ENCODE assay signal across 20 cellular contexts in the genomic region with DNA sequence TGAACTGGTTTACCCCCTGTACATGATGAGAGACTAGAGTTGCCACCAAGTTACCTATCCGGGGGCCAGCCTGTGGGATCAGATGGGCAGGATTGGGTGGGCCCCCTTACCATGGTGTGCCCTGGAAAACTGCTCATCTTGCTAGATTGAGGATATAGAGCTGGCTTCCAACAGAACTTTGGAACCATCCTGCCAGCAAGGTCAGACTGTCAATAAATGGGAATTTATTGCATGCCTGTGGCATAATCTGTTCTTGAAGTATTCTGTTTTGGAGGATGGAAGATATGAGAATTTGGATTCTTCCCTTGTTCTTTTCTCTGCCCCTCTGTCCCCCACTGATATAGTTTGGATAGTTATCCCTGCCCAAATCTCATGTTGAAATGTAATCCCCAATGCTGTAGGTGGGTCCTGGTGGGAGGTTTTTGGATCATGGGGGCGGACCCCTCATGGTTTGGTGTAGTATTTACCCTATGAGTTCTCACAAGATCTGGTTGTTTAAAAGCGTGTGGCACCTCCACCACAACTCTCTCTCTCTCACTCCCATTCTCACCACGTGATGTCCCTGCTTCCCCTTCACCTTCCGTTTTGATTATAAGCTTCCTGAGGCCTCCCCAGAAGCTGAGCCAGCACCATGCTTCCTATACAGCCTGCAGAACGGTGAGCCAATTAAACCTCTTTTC. TPM values are rescaled to one million over a fixed set of nuclear protein-coding genes. Genes with fewer than 3 reads are reported as not detected.
DNase-seq lines count a peak whose midpoint lies in the region; ATAC-seq, FAIRE-seq and TF ChIP-seq lines count a peak whose summit lies in the region.
"Had no signal": no experiment of that assay in that cellular context is flagged by ENCODE, and none has a peak within 500 bp of the region (broad histone marks: within the 10 kb centered on the region; RNA-seq: fewer than 3 reads in every experiment).

No MANE protein-coding gene starts in this region.

- no peak for DNase-seq in activated naive CD4-positive, alpha-beta T cell (lab: John Stamatoyannopoulos, UW)
- DNase-seq in hepatocyte (ENCODE audit: low spot score): no peak
- peak; percentile 44 for DNase-seq in small intestine
- no peak for DNase-seq in OCI-LY7 (ENCODE audit: low spot score)
- DNase-seq: activated CD8-positive, alpha-beta memory T cell treated with anti-CD3 and anti-CD28 coated beads, Interleukin-2, amount 50 U/mL, for 4 hours; amygdala; DMS153; MV-4-11; NCI-H774; SIG-M5; stimulated activated naive CD4-positive, alpha-beta T cell treated with Interleukin-2 at 50 U/mL for 16 hours had no signal

- H3K9me3 ChIP-seq in SU-DHL-6 (ENCODE audit: insufficient read depth, low read length) (no peaks in the 10 kb centered on the region), hepatocyte (ENCODE audit: low read depth) (no peaks in the 10 kb centered on the region), small intestine (ENCODE audit: control insufficient read depth, low read depth) (no peaks in the 10 kb centered on the region), OCI-LY7 (ENCODE audit: low read length) (peaks cover 11% of the 10 kb centered on the region; the same call in 1 of the 2 replicates)
- H3K9me3 ChIP-seq: ovary had no signal

- H3K4me2 ChIP-seq in SU-DHL-6 (ENCODE audit: low read depth, low read length, poor library complexity, severe bottlenecking) (peak overlapping the region; percentile 6), hepatocyte (no peak overlapping the region), OCI-LY7 (ENCODE audit: low read length) (no peak overlapping the region)

- H3K4me1 ChIP-seq in hepatocyte (ENCODE audit: insufficient read depth): peaks cover 13% of the 10 kb centered on the region
- peaks cover 0 to 5% of the 10 kb centered on the region in 2 donors for H3K4me1 ChIP-seq in small intestine (ENCODE audit: control insufficient read depth in 2 of 2, insufficient read depth in 1 of 2, low read depth in 1 of 2, low read length in 1 of 2)
- peaks cover 25% of the 10 kb centered on the region for H3K4me1 ChIP-seq in OCI-LY7 (ENCODE audit: insufficient read depth, low read length, poor library complexity, severe bottlenecking)

- FAIRE-seq in small intestine (lab: Jason Lieb, UNC): no peak
- FAIRE-seq: frontal cortex, TTC549 had no signal

- H2AFZ ChIP-seq in SU-DHL-6 (ENCODE audit: low read depth, low read length, severe bottlenecking) (no peak overlapping the region), hepatocyte (no peak overlapping the region), OCI-LY7 (ENCODE audit: low read length) (no peak overlapping the region)

- TF ChIP-seq CTCF in SU-DHL-6 (IDR thresholded peaks at IDR 0.05; ENCODE audit: insufficient read depth, low read length, poor library complexity, severe bottlenecking) (no peak), hepatocyte (IDR thresholded peaks at IDR 0.05; ENCODE audit: poor library complexity) (no peak), OCI-LY7 (conservative IDR thresholded peaks at IDR 0.05; ENCODE audit: low read length) (no peak)

- BruUV-seq in OCI-LY7 (replicated peaks; lab: Mats Ljungman, UMichigan): no TSS peak

- H4K20me1 ChIP-seq in SU-DHL-6 (ENCODE audit: low read depth, low read length) (no peaks in the 10 kb centered on the region), hepatocyte (ENCODE audit: insufficient read depth, poor library complexity, severe bottlenecking) (no peaks in the 10 kb centered on the region), OCI-LY7 (ENCODE audit: insufficient read depth, low read length) (no peaks in the 10 kb centered on the region)

- CTCF ChIA-PET in OCI-LY7 (lab: Charles Lee; ENCODE audit: unreplicated experiment): no interaction called here

- H3K27ac Mint-ChIP-seq in activated naive CD4-positive, alpha-beta T cell treated with anti-CD3 and anti-CD28 coated beads, Interleukin-2, amount 50 U/mL, for 24 hours: peak overlapping the region; percentile 38

- intact Hi-C loops in OCI-LY7 (cut with micrococcal nuclease; ENCODE audit: unreplicated experiment): loop anchor here (5.0 kb wide), 1 partner anchor 168 kb away; a partner anchor contains a TSS

- H3K27me3 ChIP-seq in SU-DHL-6 (ENCODE audit: low read length): no peaks in the 10 kb centered on the region
- no peaks in the 10 kb centered on the region for H3K27me3 ChIP-seq in hepatocyte
- H3K27me3 ChIP-seq in small intestine (ENCODE audit: control insufficient read depth in 2 of 2, insufficient read depth in 2 of 2, low read length in 2 of 2): no peaks in the 10 kb centered on the region
- H3K27me3 ChIP-seq: ovary had no signal

- H3K9me2 ChIP-seq in SU-DHL-6 (replicated peaks; ENCODE audit: insufficient read depth, low read length): no peaks in the 10 kb centered on the region
- H3K9me2 ChIP-seq in hepatocyte (replicated peaks; ENCODE audit: insufficient read depth): no peaks in the 10 kb centered on the region
- H3K9me2 ChIP-seq in OCI-LY7 (ENCODE audit: insufficient read depth, low read length): no peaks in the 10 kb centered on the region

- H3K4me3 ChIP-seq in SU-DHL-6 (ENCODE audit: insufficient read depth, low read length, poor library complexity, severe bottlenecking) (no peak overlapping the region), hepatocyte (no peak overlapping the region), small intestine (ENCODE audit: low read depth in 1 of 2, low read length in 2 of 2) (no peak overlapping the region), OCI-LY7 (ENCODE audit: low read depth, low read length, poor library complexity, severe bottlenecking) (no peak overlapping the region)
- H3K4me3 ChIP-seq: lung, ovary, skin epidermis had no signal

- H3K27me3 Mint-ChIP-seq in activated naive CD4-positive, alpha-beta T cell treated with anti-CD3 and anti-CD28 coated beads, Interleukin-2, amount 50 U/mL, for 24 hours: no peaks in the 10 kb centered on the region

- H3K36me3 ChIP-seq in SU-DHL-6 (ENCODE audit: low read length): peaks cover 3% of the 10 kb centered on the region; the same call in 1 of the 2 replicates
- no peaks in the 10 kb centered on the region for H3K36me3 ChIP-seq in hepatocyte (replicated peaks; ENCODE audit: insufficient read depth, low read depth)
- H3K36me3 ChIP-seq in small intestine (ENCODE audit: control insufficient read depth in 2 of 2, insufficient read depth in 2 of 2, low read length in 2 of 2): peaks cover 0 to 3% of the 10 kb centered on the region in 2 donors
- peaks cover 51% of the 10 kb centered on the region for H3K36me3 ChIP-seq in OCI-LY7 (ENCODE audit: insufficient read depth, low read length)
- H3K36me3 ChIP-seq: ovary had no signal

- H3K9ac ChIP-seq in SU-DHL-6 (ENCODE audit: low read length): no peak overlapping the region

- peaks cover 17% of the 10 kb centered on the region; the same call in 1 of the 2 replicates for H3K79me2 ChIP-seq in SU-DHL-6 (ENCODE audit: insufficient read depth, low read length)
- H3K79me2 ChIP-seq in hepatocyte: peaks cover 50% of the 10 kb centered on the region
- peaks cover 17% of the 10 kb centered on the region; the same call in 1 of the 2 replicates for H3K79me2 ChIP-seq in OCI-LY7 (ENCODE audit: insufficient read depth, low read depth, low read length)

- POLR2A ChIA-PET in OCI-LY7 (lab: Charles Lee): interaction anchor here (0.7 kb wide), 2 partner anchors 102 to 136 kb away, joined by 3 to 6 read pairs; no protein-coding TSS in a partner anchor

- ATAC-seq in GM18870 (IDR thresholded peaks at IDR 0.05; ENCODE audit: unreplicated experiment) (no peak), HG03196 (IDR thresholded peaks at IDR 0.05; ENCODE audit: unreplicated experiment) (no peak)

- H3F3A ChIP-seq in SU-DHL-6 (ENCODE audit: insufficient read depth): peaks cover 24% of the 10 kb centered on the region

- peaks cover 15% of the 10 kb centered on the region for H3K36me3 Mint-ChIP-seq in activated naive CD4-positive, alpha-beta T cell treated with anti-CD3 and anti-CD28 coated beads, Interleukin-2, amount 50 U/mL, for 24 hours

- 96% methylated on average over 6 of the region's 6 CpGs for WGBS in hepatocyte (ENCODE audit: low lambda C conversion rate, missing lambda C conversion rate)
- 70 to 78% (median 77%) methylated on average over 6 of the region's 6 CpGs for WGBS in small intestine, 3 donors

- H3K4me1 Mint-ChIP-seq in activated naive CD4-positive, alpha-beta T cell treated with anti-CD3 and anti-CD28 coated beads, Interleukin-2, amount 50 U/mL, for 24 hours: peaks cover 49% of the 10 kb centered on the region

- peaks cover 6% of the 10 kb centered on the region for H3K9me3 Mint-ChIP-seq in activated naive CD4-positive, alpha-beta T cell treated with anti-CD3 and anti-CD28 coated beads, Interleukin-2, amount 50 U/mL, for 24 hours

- no peak overlapping the region for H3K27ac ChIP-seq in SU-DHL-6 (ENCODE audit: low read depth, low read length)
- H3K27ac ChIP-seq in hepatocyte: peak overlapping the region; percentile 30
- H3K27ac ChIP-seq in small intestine (ENCODE audit: low read depth in 1 of 2, low read length in 1 of 2): peak overlapping the region in 1 of 2 donors; percentile 41
- H3K27ac ChIP-seq in OCI-LY7 (ENCODE audit: low read depth, low read length, poor library complexity, severe bottlenecking): no peak overlapping the region
- H3K27ac ChIP-seq: ovary had no signal

- peak overlapping the region; percentile 38 for H3K4me3 Mint-ChIP-seq in activated naive CD4-positive, alpha-beta T cell treated with anti-CD3 and anti-CD28 coated beads, Interleukin-2, amount 50 U/mL, for 24 hours

RNA-seq across cellular contexts. Expression of a gene that starts 3.7 kb away (rescaled TPM):
- total RNA-seq in hepatocyte (68.1 and 75.4 TPM in 2 replicates), OCI-LY7 (2022) (23.1 and 27.8 TPM in 2 replicates)
- polyA plus RNA-seq in hepatocyte (84.0 and 86.1 TPM in 2 replicates), small intestine (10 to 100 TPM in 1 of 3 donors, 1 to 10 TPM in 2; 6.9 to 37.7 (median 10.0) TPM)
- 23.4 and 31.3 TPM in 2 replicates for total RNA-seq in OCI-LY7 (2014; rRNA removed; shearing (Covaris generic))

RNA-seq across cellular contexts. Expression of a gene that starts 6.5 kb away (rescaled TPM):
- total RNA-seq in hepatocyte: 0.84 TPM in 1 of 2 replicates, not detected in the other
- polyA plus RNA-seq in hepatocyte: 0.74 and 1.4 TPM in 2 replicates
- polyA plus RNA-seq in small intestine: under 1 TPM in 1 of 3 donors, not detected in 2; 0.04 TPM
- total RNA-seq in OCI-LY7 (2014; rRNA removed; shearing (Covaris generic)): not detected in 2 replicates
- total RNA-seq in OCI-LY7 (2022): 1.1 and 1.5 TPM in 2 replicates
- total RNA-seq: frontal cortex had no signal

RNA-seq across cellular contexts. Expression of a gene that starts 10.4 kb away (rescaled TPM):
- total RNA-seq in hepatocyte (18.7 and 19.5 TPM in 2 replicates), OCI-LY7 (2022) (49.3 and 53.1 TPM in 2 replicates)
- polyA plus RNA-seq in hepatocyte (19.0 and 26.4 TPM in 2 replicates), small intestine (10 to 100 TPM in 1 of 3 donors, 1 to 10 TPM in 2; 3.2 to 24.4 (median 4.2) TPM)
- 48.4 and 59.2 TPM in 2 replicates for total RNA-seq in OCI-LY7 (2014; rRNA removed; shearing (Covaris generic))

RNA-seq across cellular contexts. Expression of a gene that starts 14.3 kb away (rescaled TPM):
- total RNA-seq in hepatocyte (25.6 and 40.8 TPM in 2 replicates), OCI-LY7 (2022) (67.6 and 72.9 TPM in 2 replicates)
- polyA plus RNA-seq in hepatocyte (73.6 and 106 TPM in 2 replicates), small intestine (100 to 1,000 TPM in 1 of 3 donors, 10 to 100 TPM in 2; 70.0 to 121 (median 95.1) TPM)
- total RNA-seq in OCI-LY7 (2014; rRNA removed; shearing (Covaris generic)): 48.5 and 65.7 TPM in 2 replicates

RNA-seq across cellular contexts. Expression of a gene that starts 16.9 kb away (rescaled TPM):
- total RNA-seq in hepatocyte: 8.0 and 12.2 TPM in 2 replicates
- 16.1 and 20.9 TPM in 2 replicates for polyA plus RNA-seq in hepatocyte
- 10 to 100 TPM; 18.8 to 31.1 (median 23.2) TPM for polyA plus RNA-seq in small intestine
- total RNA-seq in OCI-LY7 (2014; rRNA removed; shearing (Covaris generic)): 21.5 and 23.2 TPM in 2 replicates
- total RNA-seq in OCI-LY7 (2022): 26.6 and 30.9 TPM in 2 replicates
